In the genomic region with DNA sequence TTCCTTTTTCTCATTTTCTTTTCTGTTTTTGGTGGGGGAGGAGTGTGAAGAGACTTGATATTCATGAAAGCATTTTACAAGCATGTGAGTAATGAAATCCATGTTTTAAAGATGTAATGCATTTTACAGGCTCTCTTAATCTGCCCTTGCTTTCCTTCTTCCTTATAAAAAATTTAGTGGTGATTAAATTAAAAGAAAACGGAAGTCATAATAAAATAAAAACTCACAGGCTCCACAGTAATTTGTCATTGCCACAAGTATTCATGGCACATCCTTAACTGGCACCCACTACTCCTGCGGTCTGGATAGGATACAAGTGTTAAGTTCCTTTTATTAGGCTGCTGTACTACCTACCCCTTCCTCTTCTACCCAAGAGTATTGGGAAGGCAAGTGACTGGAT, we compare ENCODE assay signal across 22 cellular contexts.
"Had no signal": no experiment of that assay in that cellular context is flagged by ENCODE, and none has a peak within 500 bp of the region (broad histone marks: within the 10 kb centered on the region; RNA-seq: fewer than 3 reads in every experiment).

No MANE protein-coding gene starts in this region.

- H3K4me3 ChIP-seq: left ventricle myocardium inferior, lung, pancreas, prostate gland, spleen, suprapubic skin, thoracic aorta, tibial artery, upper lobe of right lung had no signal

- H3K36me3 ChIP-seq: left ventricle myocardium inferior, pancreas, prostate gland, spleen, suprapubic skin, thoracic aorta, tibial artery, upper lobe of right lung had no signal

- H3K27ac ChIP-seq: left ventricle myocardium inferior, pancreas, prostate gland, spleen, suprapubic skin, thoracic aorta, tibial artery, upper lobe of right lung had no signal

- H3K4me1 ChIP-seq: left ventricle myocardium inferior, pancreas, prostate gland, spleen, suprapubic skin, tibial artery, upper lobe of right lung had no signal

- H3K27me3 ChIP-seq: pancreas, spleen, suprapubic skin, tibial artery, upper lobe of right lung had no signal

- DNase-seq: left ventricle myocardium inferior; mesendoderm; naive thymus-derived CD4-positive, alpha-beta T cell; nucleus accumbens; pancreas; posterior cingulate gyrus; retina; right cardiac atrium; small intestine; spleen; stimulated activated CD4-positive, alpha-beta T cell treated with anti-CD3 and anti-CD28 coated beads, Interleukin-4, amount 100 ng/mL, for 24 hours; stimulated activated naive CD4-positive, alpha-beta T cell; tibial artery; trophoblast cell; upper lobe of right lung had no signal

- H3K9me3 ChIP-seq: left ventricle myocardium inferior, pancreas, prostate gland, suprapubic skin, thoracic aorta, tibial artery, upper lobe of right lung had no signal

- ATAC-seq: naive thymus-derived CD4-positive, alpha-beta T cell; natural killer cell treated with Interleukin-12 subunit alpha and Interleukin-12 subunit beta and Interleukin-15 and Interleukin-18, amount 100 ng/mL, for 72 hours; pancreas; right cardiac atrium; sciatic nerve; stimulated activated effector memory CD8-positive, alpha-beta T cell treated with anti-CD3 and anti-CD28 coated beads, Interleukin-12 subunit alpha, Interleukin-12 subunit beta, amount 100 ng/mL, for 72 hours; upper lobe of right lung had no signal
